In the genomic region with DNA sequence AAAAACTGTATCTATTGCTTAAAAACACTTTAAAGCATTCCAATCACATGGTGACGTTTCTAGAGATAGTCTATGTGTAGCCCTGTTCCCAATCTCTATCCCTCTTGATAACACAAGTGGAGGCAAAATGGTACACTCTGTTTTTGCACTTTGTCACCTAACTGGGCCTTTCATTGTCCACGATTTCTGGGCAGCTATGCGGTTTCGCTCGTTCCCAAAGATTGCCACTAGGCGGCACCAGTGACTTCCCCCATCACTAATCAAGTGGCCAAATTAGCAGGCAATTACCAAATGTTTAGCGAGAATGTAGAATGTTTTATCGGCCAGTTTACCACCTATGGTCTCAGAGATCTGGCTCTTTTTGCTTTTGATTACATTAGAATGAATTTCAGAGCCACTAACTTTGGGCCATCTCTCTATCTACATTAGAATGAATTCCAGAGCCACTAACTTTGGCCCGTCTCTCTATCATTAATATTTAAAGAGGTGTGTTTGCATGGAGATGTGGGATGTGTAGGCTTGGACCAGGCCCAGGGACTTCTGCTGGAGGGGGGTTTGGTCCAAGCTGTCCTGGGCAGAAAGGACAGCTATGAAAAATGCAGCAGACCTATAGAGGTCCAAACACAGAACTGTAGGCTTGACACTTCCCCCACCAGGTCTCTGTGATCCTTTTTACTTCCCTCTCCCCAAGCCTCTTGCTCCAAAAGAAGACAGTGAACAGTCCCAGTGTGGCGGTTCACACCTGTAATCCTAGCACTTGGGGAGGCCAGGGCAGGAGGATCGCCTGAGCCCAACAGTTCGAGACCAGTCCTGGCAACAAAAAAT, we compare ENCODE assay signal across 8 cellular contexts.
DNase-seq lines count a peak whose midpoint lies in the region; FAIRE-seq and TF ChIP-seq lines count a peak whose summit lies in the region.

No MANE protein-coding gene starts in this region.

- peak; percentile 92 for FAIRE-seq in GM19239 (lab: Jason Lieb, UNC)
- FAIRE-seq in astrocyte (lab: Jason Lieb, UNC): no peak

- H3K27me3 ChIP-seq in BJ (ENCODE audit: control insufficient read depth, insufficient read depth, low read length): no peaks in the 10 kb centered on the region
- no peaks in the 10 kb centered on the region for H3K27me3 ChIP-seq in astrocyte (ENCODE audit: insufficient read depth, low read length)
- H3K27me3 ChIP-seq in spleen (replicated peaks in 1 of 7): no peaks in the 10 kb centered on the region

- TF ChIP-seq POLR2A in spleen (IDR thresholded peaks at IDR 0.05): no peak

- H3K4me1 ChIP-seq in astrocyte (ENCODE audit: insufficient read depth, low read length) (no peaks in the 10 kb centered on the region), spleen (peaks cover 0 to 13% (median 9%) of the 10 kb centered on the region in 6 donors)

- H3K27me3 Mint-ChIP-seq in T-helper 2 cell treated with Interferon-gamma antibody and Interleukin-4, amounts not matched to agents 5 μg/mL and 100 μg/mL, for 36 hours (ENCODE audit: low read depth): no peaks in the 10 kb centered on the region
- peaks cover 3% of the 10 kb centered on the region for H3K27me3 Mint-ChIP-seq in astrocyte (ENCODE audit: low read depth, unreplicated experiment)

- peaks cover 17% of the 10 kb centered on the region for H3K4me1 Mint-ChIP-seq in T-helper 2 cell treated with Interferon-gamma antibody and Interleukin-4, amounts not matched to agents 5 μg/mL and 100 μg/mL, for 36 hours (ENCODE audit: low read depth)
- H3K4me1 Mint-ChIP-seq in astrocyte (ENCODE audit: low read depth, unreplicated experiment): no peaks in the 10 kb centered on the region

- H3K9ac ChIP-seq in astrocyte (ENCODE audit: low read length): no peak overlapping the region

- H3K36me3 ChIP-seq in BJ (ENCODE audit: control insufficient read depth, insufficient read depth, low read length): no peaks in the 10 kb centered on the region
- no peaks in the 10 kb centered on the region for H3K36me3 ChIP-seq in astrocyte (ENCODE audit: insufficient read depth, low read length)
- H3K36me3 ChIP-seq in spleen: no peaks in the 10 kb centered on the region

- WGBS in spleen, 5 donors: 28 to 36% (median 29%) methylated on average over 12 of the region's 12 CpGs

- H3K4me3 ChIP-seq in BJ (ENCODE audit: low read depth, low read length) (no peak overlapping the region), astrocyte (ENCODE audit: insufficient read depth, low read depth, low read length) (no peak overlapping the region), spleen (peak overlapping the region in 1 of 8 donors; percentile 24)

- H3K79me2 ChIP-seq in astrocyte (ENCODE audit: insufficient read depth, low read length): no peaks in the 10 kb centered on the region

- peak overlapping the region; percentile 22 for H2AFZ ChIP-seq in astrocyte (ENCODE audit: low read depth, low read length)

- POLR2A ChIA-PET in BJ (lab: Charles Lee): no interaction called here

- H3K27ac ChIP-seq in astrocyte (ENCODE audit: low read depth, low read length) (no peak overlapping the region), spleen (no peak overlapping the region)

- H3K9me3 Mint-ChIP-seq in T-helper 2 cell treated with Interferon-gamma antibody and Interleukin-4, amounts not matched to agents 5 μg/mL and 100 μg/mL, for 36 hours: no peaks in the 10 kb centered on the region
- H3K9me3 Mint-ChIP-seq in astrocyte (ENCODE audit: unreplicated experiment): no peaks in the 10 kb centered on the region

- H3K4me2 ChIP-seq in astrocyte (ENCODE audit: low read length): no peak overlapping the region

- no peaks in the 10 kb centered on the region for H4K20me1 ChIP-seq in astrocyte (ENCODE audit: insufficient read depth, low read length)

- intact Hi-C loops in spleen (cut with DNase I; ENCODE audit: low total_unique reads): loop anchor here (5.0 kb wide), 2 partner anchors 90 to 110 kb away; partner anchors contain the start of gene EPC1

- no peak overlapping the region for H3K27ac Mint-ChIP-seq in T-helper 2 cell treated with Interferon-gamma antibody and Interleukin-4, amounts not matched to agents 5 μg/mL and 100 μg/mL, for 36 hours
- no peak overlapping the region for H3K27ac Mint-ChIP-seq in astrocyte (ENCODE audit: unreplicated experiment)

- no peak for DNase-seq in BJ (ENCODE audit: low read depth)
- DNase-seq in GM19239 (ENCODE audit: insufficient read length, low spot score): peak; percentile 41
- peak; percentile 63 for DNase-seq in HT1080 (ENCODE audit: low read depth)
- DNase-seq in T-helper 2 cell treated with Interferon-gamma antibody and Interleukin-4, amounts not matched to agents 5 μg/mL and 100 μg/mL, for 36 hours (ENCODE audit: low spot score): peak; percentile 60
- no peak for DNase-seq in astrocyte (ENCODE audit: low read depth)
- peak; percentile 43 to 52 for DNase-seq in hippocampal formation (lab: John Stamatoyannopoulos, UW)
- DNase-seq in spleen: peak; percentile 85
- no peak for DNase-seq in HK-2 (ENCODE audit: unreplicated experiment)

- H3K4me3 Mint-ChIP-seq in T-helper 2 cell treated with Interferon-gamma antibody and Interleukin-4, amounts not matched to agents 5 μg/mL and 100 μg/mL, for 36 hours: no peak overlapping the region
- no peak overlapping the region for H3K4me3 Mint-ChIP-seq in astrocyte (ENCODE audit: unreplicated experiment)

- H3K36me3 Mint-ChIP-seq in T-helper 2 cell treated with Interferon-gamma antibody and Interleukin-4, amounts not matched to agents 5 μg/mL and 100 μg/mL, for 36 hours (ENCODE audit: low read depth): no peaks in the 10 kb centered on the region
- H3K36me3 Mint-ChIP-seq in astrocyte (ENCODE audit: low read depth, unreplicated experiment): no peaks in the 10 kb centered on the region

- H3K9me3 ChIP-seq in astrocyte (ENCODE audit: insufficient read depth, low read depth, low read length) (no peaks in the 10 kb centered on the region), spleen (no peaks in the 10 kb centered on the region)

- TF ChIP-seq CTCF in BJ (IDR thresholded peaks at IDR 0.05; ENCODE audit: insufficient read depth, low read depth, low read length): peak; percentile 95
- peak; percentile 92 for TF ChIP-seq CTCF in astrocyte (IDR thresholded peaks at IDR 0.05; ENCODE audit: insufficient read depth, low read depth, low read length)
- peak; percentile 77 to 93 (median 88) for TF ChIP-seq CTCF in spleen (IDR thresholded peaks at IDR 0.05 in 8 of 11, conservative IDR thresholded peaks at IDR 0.05 in 3 of 11)

- CTCF ChIA-PET in BJ (lab: Yijun Ruan, JAX): interaction anchor here (0.6 to 5.3 kb wide), 15 partner anchors 9 to 201 kb away, joined by 3 to 55 read pairs (median 6); no protein-coding TSS in a partner anchor

Comparison
In these comparisons a context has a peak if more than half of its experiments do, and no peak if none do; other contexts are left out.
1. DNase-seq: peak in GM19239 (single experiment), HT1080 (single experiment), T-helper 2 cell treated with Interferon-gamma antibody and Interleukin-4, amounts not matched to agents 5 μg/mL and 100 μg/mL, for 36 hours (single experiment), hippocampal formation (2 of 2) and spleen (single experiment); none in BJ (single experiment), astrocyte (single experiment) and HK-2 (single experiment).
2. Peak in every context shown above with its lines, with median percentiles within 50 percentile points of each other: CTCF ChIP-seq.